Comparison of ENCODE assay signal across 1 cellular context in genomic region chr1:14421977-14422609, GRCh38.
A peak's percentile ranks its signal among the peaks of the same experiment; 100 is the strongest.
TF ChIP-seq lines count a peak whose summit lies in the region.

No MANE protein-coding gene starts in this region.

TF ChIP-seq in K562, 482 proteins besides CTCF, POLR2A, EP300 and RAD21 (continued from another document and continues in another):
- TF ChIP-seq, protein P1, sequence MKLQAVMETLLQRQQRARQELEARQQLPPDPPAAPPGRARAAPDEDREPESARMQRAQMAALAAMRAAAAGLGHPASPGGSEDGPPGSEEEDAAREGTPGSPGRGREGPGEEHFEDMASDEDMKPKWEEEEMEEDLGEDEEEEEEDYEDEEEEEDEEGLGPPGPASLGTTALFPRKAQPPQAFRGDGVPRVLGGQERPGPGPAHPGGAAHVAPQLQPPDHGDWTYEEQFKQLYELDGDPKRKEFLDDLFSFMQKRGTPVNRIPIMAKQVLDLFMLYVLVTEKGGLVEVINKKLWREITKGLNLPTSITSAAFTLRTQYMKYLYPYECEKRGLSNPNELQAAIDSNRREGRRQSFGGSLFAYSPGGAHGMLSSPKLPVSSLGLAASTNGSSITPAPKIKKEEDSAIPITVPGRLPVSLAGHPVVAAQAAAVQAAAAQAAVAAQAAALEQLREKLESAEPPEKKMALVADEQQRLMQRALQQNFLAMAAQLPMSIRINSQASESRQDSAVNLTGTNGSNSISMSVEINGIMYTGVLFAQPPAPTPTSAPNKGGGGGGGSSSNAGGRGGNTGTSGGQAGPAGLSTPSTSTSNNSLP (IDR thresholded peaks at IDR 0.05; ENCODE audit: borderline replicate concordance, low read depth, low read length), result peak; percentile 88
- TF ChIP-seq, protein P2, sequence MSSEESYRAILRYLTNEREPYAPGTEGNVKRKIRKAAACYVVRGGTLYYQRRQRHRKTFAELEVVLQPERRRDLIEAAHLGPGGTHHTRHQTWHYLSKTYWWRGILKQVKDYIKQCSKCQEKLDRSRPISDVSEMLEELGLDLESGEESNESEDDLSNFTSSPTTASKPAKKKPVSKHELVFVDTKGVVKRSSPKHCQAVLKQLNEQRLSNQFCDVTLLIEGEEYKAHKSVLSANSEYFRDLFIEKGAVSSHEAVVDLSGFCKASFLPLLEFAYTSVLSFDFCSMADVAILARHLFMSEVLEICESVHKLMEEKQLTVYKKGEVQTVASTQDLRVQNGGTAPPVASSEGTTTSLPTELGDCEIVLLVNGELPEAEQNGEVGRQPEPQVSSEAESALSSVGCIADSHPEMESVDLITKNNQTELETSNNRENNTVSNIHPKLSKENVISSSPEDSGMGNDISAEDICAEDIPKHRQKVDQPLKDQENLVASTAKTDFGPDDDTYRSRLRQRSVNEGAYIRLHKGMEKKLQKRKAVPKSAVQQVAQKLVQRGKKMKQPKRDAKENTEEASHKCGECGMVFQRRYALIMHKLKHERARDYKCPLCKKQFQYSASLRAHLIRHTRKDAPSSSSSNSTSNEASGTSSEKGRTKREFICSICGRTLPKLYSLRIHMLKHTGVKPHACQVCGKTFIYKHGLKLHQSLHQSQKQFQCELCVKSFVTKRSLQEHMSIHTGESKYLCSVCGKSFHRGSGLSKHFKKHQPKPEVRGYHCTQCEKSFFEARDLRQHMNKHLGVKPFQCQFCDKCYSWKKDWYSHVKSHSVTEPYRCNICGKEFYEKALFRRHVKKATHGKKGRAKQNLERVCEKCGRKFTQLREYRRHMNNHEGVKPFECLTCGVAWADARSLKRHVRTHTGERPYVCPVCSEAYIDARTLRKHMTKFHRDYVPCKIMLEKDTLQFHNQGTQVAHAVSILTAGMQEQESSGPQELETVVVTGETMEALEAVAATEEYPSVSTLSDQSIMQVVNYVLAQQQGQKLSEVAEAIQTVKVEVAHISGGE (CRISPR knock-in tag; IDR thresholded peaks at IDR 0.05), result 0 out of 6 replicates have a peak, but pooled peaks of 1 of the 3 experiments have one; percentile 30
- TF ChIP-seq ZKSCAN8 (CRISPR knock-in tag; IDR thresholded peaks at IDR 0.05) (0 out of 2 replicates have a peak, but pooled peaks have one; percentile 24), NRF1 (conservative IDR thresholded peaks at IDR 0.05 in 1 of 2, IDR thresholded peaks at IDR 0.05 in 1 of 2) (peak; percentile 65 to 72), TSC22D4 (tag; IDR thresholded peaks at IDR 0.05) (no peak), ZNF668 (CRISPR knock-in tag; IDR thresholded peaks at IDR 0.05) (peak; percentile 41; the same call in 1 of the 2 replicates), SOX6 (IDR thresholded peaks at IDR 0.05) (peak; percentile 86), TOE1 (IDR thresholded peaks at IDR 0.05; ENCODE audit: borderline replicate concordance) (no peak), TOE1 (CRISPR knock-in tag; IDR thresholded peaks at IDR 0.05; ENCODE audit: borderline replicate concordance, low read depth) (no peak), TCF7 (IDR thresholded peaks at IDR 0.05; ENCODE audit: borderline replicate concordance) (no peak), HMG20A (CRISPR knock-in tag; conservative IDR thresholded peaks at IDR 0.05) (no peak), NR1H2 (CRISPR knock-in tag; IDR thresholded peaks at IDR 0.05) (no peak), ATF1 (CRISPR knock-in tag; IDR thresholded peaks at IDR 0.05) (no peak), ATF1 (tag; IDR thresholded peaks at IDR 0.05) (peak; percentile 89), C11orf30 (IDR thresholded peaks at IDR 0.05; ENCODE audit: low read depth) (peak; percentile 93), NUFIP1 (IDR thresholded peaks at IDR 0.05; ENCODE audit: partially characterized antibody) (no peak), HCFC1 (IDR thresholded peaks at IDR 0.05; ENCODE audit: low read depth, low read length) (peak; percentile 43; the same call in 1 of the 2 replicates), SMARCA4 (IDR thresholded peaks at IDR 0.05) (peak; percentile 94), ZZZ3 (IDR thresholded peaks at IDR 0.05) (no peak), MTA1 (IDR thresholded peaks at IDR 0.05; ENCODE audit: borderline replicate concordance) (peak; percentile 76; the same call in 1 of the 2 replicates), TARDBP (IDR thresholded peaks at IDR 0.05) (peak; percentile 50; the same call in 1 of the 2 replicates), CBX8 (IDR thresholded peaks at IDR 0.05; ENCODE audit: borderline replicate concordance, extremely low read depth, low read depth, low read length, poor library complexity, severe bottlenecking) (no peak), MTA2 (IDR thresholded peaks at IDR 0.05; ENCODE audit: low read depth) (peak; percentile 77), KDM1A (IDR thresholded peaks at IDR 0.05) (peak; percentile 67 to 71; a peak in 3 of 4 replicates), CXXC5 (CRISPR knock-in tag; IDR thresholded peaks at IDR 0.05) (peak; percentile 73), CTBP1 (IDR thresholded peaks at IDR 0.05; ENCODE audit: borderline replicate concordance) (peak; percentile 77; the same call in 1 of the 2 replicates), ZEB2 (IDR thresholded peaks at IDR 0.05) (peak; percentile 79), HDAC1 (IDR thresholded peaks at IDR 0.05) (peak in 1 of 2 experiments; percentile 85; a peak in 2 of 4 replicates), FOSL1 (tag; conservative IDR thresholded peaks at IDR 0.05) (peak; percentile 71), MBD2 (IDR thresholded peaks at IDR 0.05; ENCODE audit: borderline replicate concordance, low read depth) (peak; percentile 71; the same call in 1 of the 2 replicates), ZNF583 (CRISPR knock-in tag; IDR thresholded peaks at IDR 0.05) (no peak), TCFL5 (CRISPR knock-in tag; conservative IDR thresholded peaks at IDR 0.05) (no peak), CHD2 (IDR thresholded peaks at IDR 0.05; ENCODE audit: low read depth, low read length) (no peak), GABPA (tag; conservative IDR thresholded peaks at IDR 0.05; ENCODE audit: low read depth) (peak; percentile 49; the same call in 1 of the 2 replicates), TAL1 (IDR thresholded peaks at IDR 0.05) (peak; percentile 80), EGR1 (conservative IDR thresholded peaks at IDR 0.05) (no peak), GTF2E2 (tag; IDR thresholded peaks at IDR 0.05) (no peak), ZNF316 (IDR thresholded peaks at IDR 0.05) (peak; percentile 86), ZNF444 (CRISPR knock-in tag; IDR thresholded peaks at IDR 0.05) (no peak), CBFA2T3 (IDR thresholded peaks at IDR 0.05) (peak; percentile 84), RFX5 (IDR thresholded peaks at IDR 0.05; ENCODE audit: low read depth, low read length) (no peak), FOXA3 (CRISPR knock-in tag; conservative IDR thresholded peaks at IDR 0.05 in 1 of 2, IDR thresholded peaks at IDR 0.05 in 1 of 2) (peak; percentile 99), ID3 (CRISPR knock-in tag; IDR thresholded peaks at IDR 0.05) (no peak), ID3 (tag; IDR thresholded peaks at IDR 0.05) (peak; percentile 16; the same call in 1 of the 2 replicates), TBP (optimal IDR thresholded peaks at IDR 0.05; ENCODE audit: low read depth, low read length) (no peak), ZNF197 (CRISPR knock-in tag; IDR thresholded peaks at IDR 0.05; ENCODE audit: low read depth) (no peak), ZNF232 (CRISPR knock-in tag; IDR thresholded peaks at IDR 0.05) (no peak), FOXJ3 (CRISPR knock-in tag; IDR thresholded peaks at IDR 0.05) (no peak), ILF3 (IDR thresholded peaks at IDR 0.05; ENCODE audit: borderline replicate concordance) (no peak), MEF2D (tag; conservative IDR thresholded peaks at IDR 0.05; ENCODE audit: low read depth) (peak; percentile 71; the same call in 1 of the 2 replicates), FOXJ2 (tag; IDR thresholded peaks at IDR 0.05) (peak; percentile 57; the same call in 1 of the 2 replicates), NFE2 (IDR thresholded peaks at IDR 0.05; ENCODE audit: low read depth) (peak; percentile 57), RCOR1 (IDR thresholded peaks at IDR 0.05; ENCODE audit: borderline replicate concordance in 1 of 2, low read depth in 2 of 2, low read length in 2 of 2) (peak; percentile 74 to 97; a peak in 3 of 4 replicates), TEAD2 (tag; IDR thresholded peaks at IDR 0.05) (no peak), NONO (IDR thresholded peaks at IDR 0.05; ENCODE audit: low read depth in 2 of 2, low read length in 1 of 2) (0 out of 4 replicates have a peak, but pooled peaks of 1 of the 2 experiments have one; percentile 37)
- TF ChIP-seq, protein P3, sequence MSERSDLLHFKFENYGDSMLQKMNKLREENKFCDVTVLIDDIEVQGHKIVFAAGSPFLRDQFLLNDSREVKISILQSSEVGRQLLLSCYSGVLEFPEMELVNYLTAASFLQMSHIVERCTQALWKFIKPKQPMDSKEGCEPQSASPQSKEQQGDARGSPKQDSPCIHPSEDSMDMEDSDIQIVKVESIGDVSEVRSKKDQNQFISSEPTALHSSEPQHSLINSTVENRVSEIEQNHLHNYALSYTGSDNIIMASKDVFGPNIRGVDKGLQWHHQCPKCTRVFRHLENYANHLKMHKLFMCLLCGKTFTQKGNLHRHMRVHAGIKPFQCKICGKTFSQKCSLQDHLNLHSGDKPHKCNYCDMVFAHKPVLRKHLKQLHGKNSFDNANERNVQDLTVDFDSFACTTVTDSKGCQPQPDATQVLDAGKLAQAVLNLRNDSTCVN (CRISPR knock-in tag; IDR thresholded peaks at IDR 0.05), result no peak
- TF ChIP-seq, protein P4, sequence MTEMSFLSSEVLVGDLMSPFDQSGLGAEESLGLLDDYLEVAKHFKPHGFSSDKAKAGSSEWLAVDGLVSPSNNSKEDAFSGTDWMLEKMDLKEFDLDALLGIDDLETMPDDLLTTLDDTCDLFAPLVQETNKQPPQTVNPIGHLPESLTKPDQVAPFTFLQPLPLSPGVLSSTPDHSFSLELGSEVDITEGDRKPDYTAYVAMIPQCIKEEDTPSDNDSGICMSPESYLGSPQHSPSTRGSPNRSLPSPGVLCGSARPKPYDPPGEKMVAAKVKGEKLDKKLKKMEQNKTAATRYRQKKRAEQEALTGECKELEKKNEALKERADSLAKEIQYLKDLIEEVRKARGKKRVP (CRISPR knock-in tag; IDR thresholded peaks at IDR 0.05), result peak; percentile 94
- TF ChIP-seq, protein P5, sequence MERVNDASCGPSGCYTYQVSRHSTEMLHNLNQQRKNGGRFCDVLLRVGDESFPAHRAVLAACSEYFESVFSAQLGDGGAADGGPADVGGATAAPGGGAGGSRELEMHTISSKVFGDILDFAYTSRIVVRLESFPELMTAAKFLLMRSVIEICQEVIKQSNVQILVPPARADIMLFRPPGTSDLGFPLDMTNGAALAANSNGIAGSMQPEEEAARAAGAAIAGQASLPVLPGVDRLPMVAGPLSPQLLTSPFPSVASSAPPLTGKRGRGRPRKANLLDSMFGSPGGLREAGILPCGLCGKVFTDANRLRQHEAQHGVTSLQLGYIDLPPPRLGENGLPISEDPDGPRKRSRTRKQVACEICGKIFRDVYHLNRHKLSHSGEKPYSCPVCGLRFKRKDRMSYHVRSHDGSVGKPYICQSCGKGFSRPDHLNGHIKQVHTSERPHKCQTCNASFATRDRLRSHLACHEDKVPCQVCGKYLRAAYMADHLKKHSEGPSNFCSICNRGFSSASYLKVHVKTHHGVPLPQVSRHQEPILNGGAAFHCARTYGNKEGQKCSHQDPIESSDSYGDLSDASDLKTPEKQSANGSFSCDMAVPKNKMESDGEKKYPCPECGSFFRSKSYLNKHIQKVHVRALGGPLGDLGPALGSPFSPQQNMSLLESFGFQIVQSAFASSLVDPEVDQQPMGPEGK (CRISPR knock-in tag; IDR thresholded peaks at IDR 0.05; ENCODE audit: borderline replicate concordance), result no peak
- TF ChIP-seq, protein P6, sequence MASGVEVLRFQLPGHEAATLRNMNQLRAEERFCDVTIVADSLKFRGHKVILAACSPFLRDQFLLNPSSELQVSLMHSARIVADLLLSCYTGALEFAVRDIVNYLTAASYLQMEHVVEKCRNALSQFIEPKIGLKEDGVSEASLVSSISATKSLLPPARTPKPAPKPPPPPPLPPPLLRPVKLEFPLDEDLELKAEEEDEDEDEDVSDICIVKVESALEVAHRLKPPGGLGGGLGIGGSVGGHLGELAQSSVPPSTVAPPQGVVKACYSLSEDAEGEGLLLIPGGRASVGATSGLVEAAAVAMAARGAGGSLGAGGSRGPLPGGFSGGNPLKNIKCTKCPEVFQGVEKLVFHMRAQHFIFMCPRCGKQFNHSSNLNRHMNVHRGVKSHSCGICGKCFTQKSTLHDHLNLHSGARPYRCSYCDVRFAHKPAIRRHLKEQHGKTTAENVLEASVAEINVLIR (CRISPR knock-in tag; IDR thresholded peaks at IDR 0.05), result peak; percentile 71
- TF ChIP-seq, protein P7, sequence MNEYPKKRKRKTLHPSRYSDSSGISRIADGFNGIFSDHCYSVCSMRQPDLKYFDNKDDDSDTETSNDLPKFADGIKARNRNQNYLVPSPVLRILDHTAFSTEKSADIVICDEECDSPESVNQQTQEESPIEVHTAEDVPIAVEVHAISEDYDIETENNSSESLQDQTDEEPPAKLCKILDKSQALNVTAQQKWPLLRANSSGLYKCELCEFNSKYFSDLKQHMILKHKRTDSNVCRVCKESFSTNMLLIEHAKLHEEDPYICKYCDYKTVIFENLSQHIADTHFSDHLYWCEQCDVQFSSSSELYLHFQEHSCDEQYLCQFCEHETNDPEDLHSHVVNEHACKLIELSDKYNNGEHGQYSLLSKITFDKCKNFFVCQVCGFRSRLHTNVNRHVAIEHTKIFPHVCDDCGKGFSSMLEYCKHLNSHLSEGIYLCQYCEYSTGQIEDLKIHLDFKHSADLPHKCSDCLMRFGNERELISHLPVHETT (CRISPR knock-in tag; conservative IDR thresholded peaks at IDR 0.05 in 1 of 2, IDR thresholded peaks at IDR 0.05 in 1 of 2), result peak in 1 of 2 experiments; percentile 77; a peak in 1 of 4 replicates
- TF ChIP-seq, protein P8, sequence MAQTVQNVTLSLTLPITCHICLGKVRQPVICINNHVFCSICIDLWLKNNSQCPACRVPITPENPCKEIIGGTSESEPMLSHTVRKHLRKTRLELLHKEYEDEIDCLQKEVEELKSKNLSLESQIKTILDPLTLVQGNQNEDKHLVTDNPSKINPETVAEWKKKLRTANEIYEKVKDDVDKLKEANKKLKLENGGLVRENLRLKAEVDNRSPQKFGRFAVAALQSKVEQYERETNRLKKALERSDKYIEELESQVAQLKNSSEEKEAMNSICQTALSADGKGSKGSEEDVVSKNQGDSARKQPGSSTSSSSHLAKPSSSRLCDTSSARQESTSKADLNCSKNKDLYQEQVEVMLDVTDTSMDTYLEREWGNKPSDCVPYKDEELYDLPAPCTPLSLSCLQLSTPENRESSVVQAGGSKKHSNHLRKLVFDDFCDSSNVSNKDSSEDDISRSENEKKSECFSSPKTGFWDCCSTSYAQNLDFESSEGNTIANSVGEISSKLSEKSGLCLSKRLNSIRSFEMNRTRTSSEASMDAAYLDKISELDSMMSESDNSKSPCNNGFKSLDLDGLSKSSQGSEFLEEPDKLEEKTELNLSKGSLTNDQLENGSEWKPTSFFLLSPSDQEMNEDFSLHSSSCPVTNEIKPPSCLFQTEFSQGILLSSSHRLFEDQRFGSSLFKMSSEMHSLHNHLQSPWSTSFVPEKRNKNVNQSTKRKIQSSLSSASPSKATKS (CRISPR knock-in tag; IDR thresholded peaks at IDR 0.05), result no peak
